ENCODE assay signal across 1 cellular context in the genomic region with DNA sequence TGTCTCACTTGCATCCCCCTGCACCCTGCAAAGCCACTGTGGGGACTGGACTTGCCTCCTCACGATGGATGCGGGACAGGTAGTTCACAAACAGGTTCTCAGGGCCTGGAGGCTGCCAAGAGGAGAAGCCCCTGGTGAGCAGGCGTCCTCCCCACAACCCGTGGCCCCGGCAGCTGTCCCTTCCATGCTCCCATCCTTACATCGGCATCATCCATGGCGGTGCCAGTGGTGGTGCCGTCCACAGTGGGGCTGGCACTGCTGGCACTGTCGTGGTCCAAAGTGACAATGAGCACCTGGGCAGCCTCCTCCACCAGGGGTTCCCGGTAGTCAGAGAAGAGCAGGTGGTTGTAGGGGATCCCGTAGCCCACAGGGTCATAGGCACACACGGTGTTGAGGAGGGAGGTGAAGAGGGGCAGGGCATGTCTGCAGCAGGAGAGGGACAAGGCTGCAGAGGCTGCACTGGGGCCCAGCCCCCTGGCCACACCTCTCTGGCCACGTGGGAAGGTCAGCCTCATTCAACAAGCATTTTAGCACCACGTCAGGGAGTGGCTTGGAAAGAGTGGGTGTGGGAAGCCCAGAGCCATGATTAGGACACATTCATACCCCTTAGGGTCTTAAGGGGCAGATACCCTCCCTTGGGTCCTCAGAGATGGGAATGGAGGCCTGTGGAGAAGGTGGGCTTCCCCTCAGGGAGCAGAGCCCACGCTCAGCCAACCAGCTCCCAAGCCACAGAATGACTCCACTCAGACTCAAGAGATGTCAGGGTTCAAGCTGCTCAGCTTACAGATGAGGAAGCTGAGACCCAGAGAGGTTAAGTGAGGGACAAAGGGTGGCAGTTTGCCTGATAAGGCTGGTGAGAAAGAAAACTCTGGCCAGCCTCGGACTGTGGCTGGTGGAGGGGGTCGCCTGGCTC.
TF ChIP-seq lines count a peak whose summit lies in the region.

No MANE protein-coding gene starts in this region.

TF ChIP-seq in SK-N-SH, 30 proteins besides CTCF, POLR2A, EP300 and RAD21:
- no peak for TF ChIP-seq POLR2AphosphoS5 (IDR thresholded peaks at IDR 0.05; ENCODE audit: low read depth, low read length)
- TF ChIP-seq MXI1 (IDR thresholded peaks at IDR 0.05; ENCODE audit: low read depth, low read length) = no peak
